ENCODE assay signal across 8 cellular contexts in the genomic region with DNA sequence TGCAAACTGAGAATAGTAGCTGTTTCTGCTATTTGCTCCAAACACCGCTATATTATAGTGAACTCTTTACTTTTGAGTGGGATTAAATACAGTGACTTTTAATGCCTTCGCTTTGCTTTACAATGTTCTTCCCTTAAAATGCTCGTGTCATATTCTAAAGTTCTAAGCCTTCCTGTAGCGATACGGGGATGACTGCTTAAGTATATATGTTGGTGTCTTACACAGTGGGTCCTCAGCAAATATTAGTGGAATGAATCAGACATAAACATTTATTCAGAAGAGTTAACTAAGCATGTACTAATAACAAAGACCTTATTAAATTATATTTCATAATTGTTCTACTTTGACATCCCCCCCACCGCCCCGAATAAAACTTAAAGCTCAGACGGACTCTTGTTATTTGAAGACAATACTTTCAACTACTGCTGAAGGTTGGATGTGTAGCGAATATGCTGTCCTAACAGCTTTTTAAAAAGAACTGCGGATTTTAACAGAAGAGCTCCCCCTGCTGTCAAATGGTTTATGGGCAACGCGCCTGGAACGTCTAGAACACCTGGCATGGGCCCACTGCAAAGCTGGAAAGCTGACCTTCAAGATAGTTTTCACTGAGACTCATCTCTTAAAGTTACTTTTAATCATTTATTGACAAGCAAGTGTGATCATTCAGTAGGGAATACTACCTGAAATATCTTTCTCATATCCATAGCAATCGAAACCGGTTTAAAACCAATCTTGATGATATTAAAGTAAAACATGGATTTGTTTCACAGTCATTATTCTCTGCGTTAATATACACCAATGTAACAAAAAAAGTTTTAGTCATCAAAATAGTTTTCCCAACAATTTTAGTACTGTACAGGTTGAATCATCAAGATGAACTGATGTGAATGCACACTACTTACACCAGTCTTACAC.
DNase-seq lines count a peak whose midpoint lies in the region; ATAC-seq and TF ChIP-seq lines count a peak whose summit lies in the region.

No MANE protein-coding gene starts in this region.

- peak overlapping the region; percentile 84 for H3K4me3 ChIP-seq in AG10803 (ENCODE audit: low read length)
- peak overlapping the region; percentile 65 for H3K4me3 ChIP-seq in NB4 (ENCODE audit: low read depth, low read length)
- H3K4me3 ChIP-seq in SK-N-MC, result peak overlapping the region; percentile 97
- H3K4me3 ChIP-seq in osteoblast (ENCODE audit: insufficient read depth, low read length), result peak overlapping the region; percentile 85
- peak overlapping the region; percentile 70 for H3K4me3 ChIP-seq in suprapubic skin

- H3K27me3 ChIP-seq in osteoblast (ENCODE audit: insufficient read depth, low read length) (no peaks in the 10 kb centered on the region), suprapubic skin (no peaks in the 10 kb centered on the region)

- H3K27ac Mint-ChIP-seq in activated naive CD4-positive, alpha-beta T cell treated with anti-CD3 and anti-CD28 coated beads, Interleukin-2, amount 50 U/mL, for 72 hours, result peak overlapping the region; percentile 57 to 100

- TF ChIP-seq POLR2A in NB4 (IDR thresholded peaks at IDR 0.05; ENCODE audit: extremely low read depth, insufficient read length), result no peak
- no peak for TF ChIP-seq POLR2A in suprapubic skin (IDR thresholded peaks at IDR 0.05)

- TF ChIP-seq CTCF in AG10803 (conservative IDR thresholded peaks at IDR 0.05; ENCODE audit: low read length), result peak; percentile 85
- TF ChIP-seq CTCF in NB4 (IDR thresholded peaks at IDR 0.05; ENCODE audit: low read depth, low read length), result peak; percentile 99
- TF ChIP-seq CTCF in osteoblast (IDR thresholded peaks at IDR 0.05; ENCODE audit: extremely low read depth, low read depth, low read length), result peak; percentile 93
- TF ChIP-seq CTCF in suprapubic skin (IDR thresholded peaks at IDR 0.05), result peak; percentile 62 to 78

- intact Hi-C loops in head of caudate nucleus (cut with DNase I), result no loop called here

- 16% methylated on average over 16 of the region's 16 CpGs for WGBS in suprapubic skin

- TF ChIP-seq EP300 in suprapubic skin (IDR thresholded peaks at IDR 0.05), result no peak

- peaks cover 0 to 4% of the 10 kb centered on the region in 2 donors for H3K36me3 Mint-ChIP-seq in activated naive CD4-positive, alpha-beta T cell treated with anti-CD3 and anti-CD28 coated beads, Interleukin-2, amount 50 U/mL, for 72 hours

- DNase-seq in AG10803 (ENCODE audit: low read depth), result peak; percentile 88
- peak; percentile 95 for DNase-seq in NB4 (ENCODE audit: low read depth)
- DNase-seq in SK-N-MC (ENCODE audit: low read depth, low spot score), result peak; percentile 86
- peak in 1 of 2 donors; percentile 82 for DNase-seq in activated naive CD4-positive, alpha-beta T cell treated with anti-CD3 and anti-CD28 coated beads, Interleukin-2, amount 50 U/mL, for 72 hours (ENCODE audit: low spot score in 2 of 2)
- DNase-seq in head of caudate nucleus, result peak; percentile 54 to 93 (median 82)
- DNase-seq in osteoblast (ENCODE audit: insufficient read length, low spot score, missing footprints), result peak; percentile 92
- DNase-seq in suprapubic skin (ENCODE audit: low spot score in 2 of 2), result peak; percentile 87 to 90

- H3K27ac ChIP-seq in SK-N-MC (peak overlapping the region; percentile 95), osteoblast (ENCODE audit: low read depth, low read length) (peak overlapping the region; percentile 100), suprapubic skin (peak overlapping the region; percentile 99)

- H3K9me3 Mint-ChIP-seq in activated naive CD4-positive, alpha-beta T cell treated with anti-CD3 and anti-CD28 coated beads, Interleukin-2, amount 50 U/mL, for 72 hours, result no peaks in the 10 kb centered on the region

- peak overlapping the region; percentile 98 for H3K9ac ChIP-seq in SK-N-MC (ENCODE audit: insufficient read length)

- H3K36me3 ChIP-seq in SK-N-MC (ENCODE audit: insufficient read depth, low read length), result no peaks in the 10 kb centered on the region
- no peaks in the 10 kb centered on the region for H3K36me3 ChIP-seq in osteoblast (ENCODE audit: insufficient read depth, low read length)
- H3K36me3 ChIP-seq in suprapubic skin, result no peaks in the 10 kb centered on the region

- H3K4me2 ChIP-seq in osteoblast (ENCODE audit: insufficient read depth, low read length), result peak overlapping the region; percentile 98

- no peaks in the 10 kb centered on the region for H3K79me2 ChIP-seq in osteoblast (ENCODE audit: insufficient read depth, low read length)

- peak; percentile 23 for ATAC-seq in GM19351 (IDR thresholded peaks at IDR 0.05; ENCODE audit: unreplicated experiment)
- peak in 1 of 2 donors; percentile 21 for ATAC-seq in activated naive CD4-positive, alpha-beta T cell treated with anti-CD3 and anti-CD28 coated beads, Interleukin-2, amount 50 U/mL, for 72 hours

- H2AFZ ChIP-seq in osteoblast (ENCODE audit: low read length), result no peak overlapping the region

- H3K4me1 ChIP-seq in osteoblast (ENCODE audit: insufficient read depth, low read length), result peaks cover 12% of the 10 kb centered on the region
- H3K4me1 ChIP-seq in suprapubic skin, result peaks cover 16% of the 10 kb centered on the region

- no peaks in the 10 kb centered on the region for H4K20me1 ChIP-seq in osteoblast (ENCODE audit: insufficient read depth, low read length)

- no peaks in the 10 kb centered on the region for H3K9me3 ChIP-seq in SK-N-MC (ENCODE audit: low read depth, low read length)
- no peaks in the 10 kb centered on the region for H3K9me3 ChIP-seq in osteoblast (ENCODE audit: low read depth, low read length)
- H3K9me3 ChIP-seq in suprapubic skin, result no peaks in the 10 kb centered on the region
